9 cellular contexts compared by ENCODE assay signal in the genomic region with DNA sequence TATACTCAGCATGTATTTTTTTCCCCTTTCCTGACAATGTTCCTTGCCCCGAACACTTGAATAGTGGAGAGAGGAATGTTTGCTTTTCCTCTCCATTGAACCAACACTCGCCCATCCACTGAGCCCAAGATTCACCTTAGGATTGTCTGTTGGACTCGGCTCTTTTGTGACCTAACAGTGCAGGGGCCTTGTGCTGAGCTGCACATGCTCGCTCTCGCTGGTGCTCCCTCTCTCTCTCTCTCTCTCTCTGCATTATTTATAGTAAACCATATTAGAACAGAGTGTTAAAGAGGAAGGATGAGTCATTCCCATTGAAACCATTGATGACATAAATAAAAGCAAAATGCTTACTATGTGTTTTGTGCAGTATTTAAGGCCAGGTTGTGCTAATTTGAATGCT. TPM values are rescaled to one million over a fixed set of nuclear protein-coding genes. Genes with fewer than 3 reads are reported as not detected.
DNase-seq lines count a peak whose midpoint lies in the region; ATAC-seq and TF ChIP-seq lines count a peak whose summit lies in the region.
"Had no signal": no experiment of that assay in that cellular context is flagged by ENCODE, and none has a peak within 500 bp of the region (broad histone marks: within the 10 kb centered on the region; RNA-seq: fewer than 3 reads in every experiment).

No MANE protein-coding gene starts in this region.

- H3K4me3 ChIP-seq in astrocyte of the spinal cord (ENCODE audit: low read depth, low read length) (no peak overlapping the region), right lobe of liver (no peak overlapping the region), vagina (peak overlapping the region in 1 of 2 donors; percentile 22), Karpas-422 (ENCODE audit: low read length) (no peak overlapping the region)

- TF ChIP-seq CTCF in astrocyte of the spinal cord (IDR thresholded peaks at IDR 0.05; ENCODE audit: low read depth, low read length) (no peak), right lobe of liver (IDR thresholded peaks at IDR 0.05) (no peak), vagina (IDR thresholded peaks at IDR 0.05) (no peak)

- in situ Hi-C loops in astrocyte of the spinal cord (cut with HindIII; ENCODE audit: low sequenced_read_pairs) = no loop called here

- H3K27me3 Mint-ChIP-seq in activated naive CD4-positive, alpha-beta T cell treated with anti-CD3 and anti-CD28 coated beads, Interleukin-2, amount 10 ng/mL, durations not matched to agents 7 days and 5 days = peaks cover 75% of the 10 kb centered on the region

- H3K9me3 ChIP-seq in right lobe of liver (no peaks in the 10 kb centered on the region), vagina (no peaks in the 10 kb centered on the region), Karpas-422 (ENCODE audit: low read length) (no peaks in the 10 kb centered on the region)

- H3K4me3 Mint-ChIP-seq in activated naive CD4-positive, alpha-beta T cell treated with anti-CD3 and anti-CD28 coated beads, Interleukin-2, amount 10 ng/mL, durations not matched to agents 7 days and 5 days = no peak overlapping the region
- H3K4me3 Mint-ChIP-seq: memory B cell had no signal

- 19% methylated on average over 5 of the region's 5 CpGs for WGBS in right lobe of liver (ENCODE audit: insufficient coverage, low coverage, low lambda C conversion rate, missing lambda C conversion rate)

- no peak for DNase-seq in activated naive CD4-positive, alpha-beta T cell treated with anti-CD3 and anti-CD28 coated beads, Interleukin-2, amount 10 ng/mL, durations not matched to agents 7 days and 5 days
- DNase-seq in activated naive CD4-positive, alpha-beta T cell (lab: John Stamatoyannopoulos, UW) = no peak
- DNase-seq in astrocyte of the spinal cord (ENCODE audit: low read depth, low spot score) = peak; percentile 67
- no peak for DNase-seq in right lobe of liver
- DNase-seq in vagina (ENCODE audit: extremely low spot score in 2 of 2) = no peak
- DNase-seq in Karpas-422 = no peak
- DNase-seq in stimulated activated CD4-positive, alpha-beta T cell treated with anti-CD3 and anti-CD28 coated beads, Interleukin-2, amount 100 ng/mL, for 48 hours = no peak

- H3K27ac Mint-ChIP-seq in activated naive CD4-positive, alpha-beta T cell treated with anti-CD3 and anti-CD28 coated beads, Interleukin-2, amount 10 ng/mL, durations not matched to agents 7 days and 5 days = peak overlapping the region; percentile 72
- H3K27ac Mint-ChIP-seq: memory B cell had no signal

- CTCF ChIA-PET in activated naive CD4-positive, alpha-beta T cell treated with anti-CD3 and anti-CD28 coated beads, Interleukin-2, amount 10 ng/mL, durations not matched to agents 7 days and 5 days (lab: Charles Lee) = no interaction called here

- H3K4me2 ChIP-seq in Karpas-422 (ENCODE audit: low read depth, low read length, poor library complexity, severe bottlenecking) = no peak overlapping the region

- H4K20me1 ChIP-seq in Karpas-422 (ENCODE audit: insufficient read depth, low read depth, low read length) = no peaks in the 10 kb centered on the region

- no peak overlapping the region for H3K9ac ChIP-seq in Karpas-422 (ENCODE audit: low read length)

- H3K27me3 ChIP-seq in right lobe of liver = no peaks in the 10 kb centered on the region
- no peaks in the 10 kb centered on the region for H3K27me3 ChIP-seq in vagina
- H3K27me3 ChIP-seq in Karpas-422 (ENCODE audit: low read length) = no peaks in the 10 kb centered on the region

- no peaks in the 10 kb centered on the region for H3K9me3 Mint-ChIP-seq in activated naive CD4-positive, alpha-beta T cell treated with anti-CD3 and anti-CD28 coated beads, Interleukin-2, amount 10 ng/mL, durations not matched to agents 7 days and 5 days
- H3K9me3 Mint-ChIP-seq: memory B cell had no signal

- H3K27ac ChIP-seq in right lobe of liver (peak overlapping the region; percentile 56 to 73 (median 66)), vagina (peak overlapping the region; percentile 68), Karpas-422 (ENCODE audit: low read length) (no peak overlapping the region)

- no peak overlapping the region for H2AFZ ChIP-seq in Karpas-422 (ENCODE audit: low read length)

- H3K36me3 ChIP-seq in right lobe of liver (peaks cover 0 to 25% (median 9%) of the 10 kb centered on the region in 4 donors), vagina (peaks cover 0 to 44% of the 10 kb centered on the region in 2 donors), Karpas-422 (ENCODE audit: insufficient read depth, low read length) (no peaks in the 10 kb centered on the region)

- peak; percentile 40 for TF ChIP-seq POLR2A in right lobe of liver (IDR thresholded peaks at IDR 0.05)
- no peak for TF ChIP-seq POLR2A in vagina (IDR thresholded peaks at IDR 0.05)
- TF ChIP-seq POLR2A in GM18505 (IDR thresholded peaks at IDR 0.05; ENCODE audit: borderline replicate concordance, extremely low read depth, insufficient read depth, insufficient read length) = no peak

- peak; percentile 24 to 50 (median 44) for ATAC-seq in right lobe of liver
- ATAC-seq in GM18505 (IDR thresholded peaks at IDR 0.05; ENCODE audit: unreplicated experiment) = no peak

- H3K9me2 ChIP-seq in Karpas-422 (replicated peaks; ENCODE audit: insufficient read depth, low read length) = no peaks in the 10 kb centered on the region

- peaks cover 4% of the 10 kb centered on the region for H3K36me3 Mint-ChIP-seq in activated naive CD4-positive, alpha-beta T cell treated with anti-CD3 and anti-CD28 coated beads, Interleukin-2, amount 10 ng/mL, durations not matched to agents 7 days and 5 days
- H3K36me3 Mint-ChIP-seq: memory B cell had no signal

- intact Hi-C loops in right lobe of liver (cut with DNase I) (no loop called here), vagina (cut with DNase I) (no loop called here)

- H3K4me1 Mint-ChIP-seq in activated naive CD4-positive, alpha-beta T cell treated with anti-CD3 and anti-CD28 coated beads, Interleukin-2, amount 10 ng/mL, durations not matched to agents 7 days and 5 days = peaks cover 59% of the 10 kb centered on the region

- H3K79me2 ChIP-seq in Karpas-422 (ENCODE audit: low read length) = no peaks in the 10 kb centered on the region

- peaks cover 1 to 100% (median 57%) of the 10 kb centered on the region in 4 donors for H3K4me1 ChIP-seq in right lobe of liver
- H3K4me1 ChIP-seq in vagina = peaks cover 100% of the 10 kb centered on the region
- no peaks in the 10 kb centered on the region; the same call in 1 of the 2 replicates for H3K4me1 ChIP-seq in Karpas-422 (ENCODE audit: low read length)

RNA-seq across cellular contexts. Expression of gene ZBTB16, which starts 20.7 kb away (rescaled TPM):
- total RNA-seq in right lobe of liver (100 to 1,000 TPM in 2 of 6 experiments, 10 to 100 TPM in 4; 13.1 to 205 (median 52.2) TPM), vagina (243 TPM)
- not detected in 2 replicates for total RNA-seq in Karpas-422 (2014; rRNA removed; shearing (Covaris generic); ENCODE audit: low replicate concordance)

Comparison
In these comparisons a context has a peak if more than half of its experiments do, and no peak if none do; other contexts are left out.
1. RNA of gene ZBTB16, which starts 20.7 kb away (total RNA-seq): 243 TPM in vagina (single experiment) and 13.1 to 205 TPM in right lobe of liver; not detected in Karpas-422; every median in the first group is over 10 times any median in the second.